ENCODE assay signal across 8 cellular contexts in the genomic region with DNA sequence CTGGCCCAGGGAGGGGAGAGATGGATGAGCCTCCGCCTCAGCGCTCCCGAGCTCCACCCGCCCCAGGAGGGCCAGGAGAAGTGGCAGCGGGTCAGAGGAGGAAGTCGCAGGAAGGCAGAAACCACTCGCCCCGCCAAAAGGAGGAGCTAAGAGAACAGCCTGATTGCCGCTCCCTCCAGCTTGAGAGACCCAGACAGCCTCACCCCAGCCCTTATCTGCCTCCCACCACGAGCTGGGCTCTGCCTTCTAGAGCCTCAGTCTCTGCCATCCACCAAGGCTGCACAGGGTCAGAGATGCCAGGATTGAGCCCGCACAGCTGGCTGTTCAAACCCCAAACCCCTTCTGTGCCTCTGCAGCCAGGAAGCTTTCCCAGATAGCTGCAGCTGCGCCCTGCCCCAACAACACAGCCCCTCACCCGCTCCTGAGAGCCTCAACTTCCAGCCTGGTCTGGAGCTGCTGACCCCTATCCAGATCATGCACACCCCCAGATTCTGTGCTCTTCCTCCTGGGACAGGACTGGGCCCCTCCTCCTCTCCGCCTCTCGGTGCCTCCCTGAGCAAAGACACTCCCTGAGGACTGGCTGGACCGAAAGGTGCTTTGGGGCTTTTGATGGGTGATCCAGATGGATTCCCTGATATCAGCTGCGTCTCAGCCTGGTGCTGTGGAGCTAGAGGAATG. TPM values are rescaled to one million over a fixed set of nuclear protein-coding genes. Genes with fewer than 3 reads are reported as not detected.
DNase-seq lines count a peak whose midpoint lies in the region; ATAC-seq and TF ChIP-seq lines count a peak whose summit lies in the region.

No MANE protein-coding gene starts in this region.

- H3K9me3 ChIP-seq in SJSA1 (replicated peaks) (no peaks in the 10 kb centered on the region), right atrium auricular region (no peaks in the 10 kb centered on the region), sigmoid colon (no peaks in the 10 kb centered on the region)

- intact Hi-C loops in activated naive CD4-positive, alpha-beta T cell treated with anti-CD3 and anti-CD28 coated beads for 36 hours (cut with micrococcal nuclease): loop anchor here (1.0 to 10.0 kb wide), 7 partner anchors 16 to 980 kb away; a partner anchor contains a TSS
- intact Hi-C loops in sigmoid colon (cut with DNase I): no loop called here

- no peaks in the 10 kb centered on the region for H3K27me3 Mint-ChIP-seq in activated naive CD4-positive, alpha-beta T cell treated with anti-CD3 and anti-CD28 coated beads for 36 hours (ENCODE audit: low read depth)

- no peak overlapping the region for H3K27ac ChIP-seq in SJSA1
- H3K27ac ChIP-seq in right atrium auricular region: peak overlapping the region; percentile 46 to 58
- H3K27ac ChIP-seq in sigmoid colon: peak overlapping the region; percentile 44 to 67 (median 50)

- DNase-seq in GM13977 (ENCODE audit: low spot score): peak; percentile 85
- DNase-seq in KG1 (lab: John Stamatoyannopoulos, UW): peak; percentile 28
- DNase-seq in SJSA1 (ENCODE audit: low read depth in 1 of 2, low spot score in 2 of 2): peak; percentile 12 to 61
- peak; percentile 83 for DNase-seq in activated naive CD4-positive, alpha-beta T cell treated with anti-CD3 and anti-CD28 coated beads for 36 hours
- peak; percentile 66 for DNase-seq in right atrium auricular region (ENCODE audit: low spot score)
- no peak for DNase-seq in sigmoid colon

- peak in 1 of 2 donors; percentile 53 for TF ChIP-seq POLR2A in sigmoid colon (IDR thresholded peaks at IDR 0.05)

- in situ Hi-C loops in GM13977 (cut with MboI; ENCODE audit: low pct_unique_long_range_greater_than_20kb, low sequenced_read_pairs, unreplicated experiment): no loop called here

- CTCF ChIA-PET in activated naive CD4-positive, alpha-beta T cell treated with anti-CD3 and anti-CD28 coated beads for 36 hours (lab: Charles Lee): interaction anchor here (0.5 to 1.6 kb wide), 9 partner anchors 8 to 1137 kb away, joined by 3 to 13 read pairs (median 4); no protein-coding TSS in a partner anchor

- H3K9me3 Mint-ChIP-seq in activated naive CD4-positive, alpha-beta T cell treated with anti-CD3 and anti-CD28 coated beads for 36 hours: no peaks in the 10 kb centered on the region

- no peak for ATAC-seq in HG02623 (IDR thresholded peaks at IDR 0.05; ENCODE audit: unreplicated experiment)
- no peak for ATAC-seq in HG03378 (IDR thresholded peaks at IDR 0.05; ENCODE audit: unreplicated experiment)

- H3K4me1 ChIP-seq in SJSA1 (replicated peaks): peaks cover 16% of the 10 kb centered on the region
- H3K4me1 ChIP-seq in right atrium auricular region: peaks cover 0 to 46% of the 10 kb centered on the region in 2 donors
- H3K4me1 ChIP-seq in sigmoid colon: peaks cover 0 to 30% (median 17%) of the 10 kb centered on the region in 4 donors

- 3 to 15% methylated on average over 17 of the region's 17 CpGs for WGBS in sigmoid colon, 2 donors

- no peak for TF ChIP-seq EP300 in sigmoid colon (IDR thresholded peaks at IDR 0.05)

- peaks cover 15% of the 10 kb centered on the region for H3K27me3 ChIP-seq in SJSA1 (replicated peaks)
- peaks cover 3 to 5% of the 10 kb centered on the region in 2 donors for H3K27me3 ChIP-seq in right atrium auricular region
- H3K27me3 ChIP-seq in sigmoid colon: peaks cover 21 to 58% (median 40%) of the 10 kb centered on the region in 3 donors

- peak overlapping the region; percentile 91 for H3K4me3 Mint-ChIP-seq in activated naive CD4-positive, alpha-beta T cell treated with anti-CD3 and anti-CD28 coated beads for 36 hours

- H3K36me3 Mint-ChIP-seq in activated naive CD4-positive, alpha-beta T cell treated with anti-CD3 and anti-CD28 coated beads for 36 hours (ENCODE audit: low read depth): peaks cover 4% of the 10 kb centered on the region

- H3K27ac Mint-ChIP-seq in activated naive CD4-positive, alpha-beta T cell treated with anti-CD3 and anti-CD28 coated beads for 36 hours: peak overlapping the region; percentile 89

- H3K36me3 ChIP-seq in SJSA1 (no peaks in the 10 kb centered on the region), right atrium auricular region (no peaks in the 10 kb centered on the region), sigmoid colon (no peaks in the 10 kb centered on the region)

- H3K4me3 ChIP-seq in SJSA1 (peak overlapping the region; percentile 44), right atrium auricular region (peak overlapping the region; percentile 34 to 57), sigmoid colon (peak overlapping the region in 3 of 4 donors; percentile 33 to 55 (median 44))

- TF ChIP-seq CTCF in GM13977 (IDR thresholded peaks at IDR 0.05; ENCODE audit: extremely low read depth, insufficient read depth, missing control alignments) (peak; percentile 18), right atrium auricular region (IDR thresholded peaks at IDR 0.05) (no peak), sigmoid colon (IDR thresholded peaks at IDR 0.05) (no peak)

- peaks cover 38% of the 10 kb centered on the region for H3K4me1 Mint-ChIP-seq in activated naive CD4-positive, alpha-beta T cell treated with anti-CD3 and anti-CD28 coated beads for 36 hours (ENCODE audit: low read depth)

RNA-seq across cellular contexts. Expression of a gene that starts 1.0 kb away (rescaled TPM):
- total RNA-seq in SJSA1 (2014; rRNA removed; shearing (Covaris generic)): 0.06 and 0.89 TPM in 2 replicates
- total RNA-seq in activated naive CD4-positive, alpha-beta T cell treated with anti-CD3 and anti-CD28 coated beads for 36 hours: 10 to 100 TPM; 75.5 to 76.4 TPM
- 10 to 100 TPM in 1 of 2 donors, 1 to 10 TPM in 1; 5.5 to 12.2 TPM for total RNA-seq in right atrium auricular region
- total RNA-seq in sigmoid colon: 10 to 100 TPM in 1 of 4 donors, 1 to 10 TPM in 3; 3.6 to 12.7 (median 5.0) TPM
- polyA plus RNA-seq in sigmoid colon: 100 to 1,000 TPM in 1 of 3 donors, 10 to 100 TPM in 2; 19.2 to 158 (median 21.6) TPM

RNA-seq across cellular contexts. Expression of a gene that starts 49.0 kb away (rescaled TPM):
- total RNA-seq in SJSA1 (2014; rRNA removed; shearing (Covaris generic)): 5.1 and 9.6 TPM in 2 replicates
- total RNA-seq in activated naive CD4-positive, alpha-beta T cell treated with anti-CD3 and anti-CD28 coated beads for 36 hours: under 1 TPM; 0.10 to 0.17 TPM
- total RNA-seq in right atrium auricular region (1 to 10 TPM in 1 of 2 donors, under 1 TPM in 1; 0.85 to 2.8 TPM), sigmoid colon (10 to 100 TPM in 2 of 4 donors, 1 to 10 TPM in 2; 3.6 to 55.9 (median 10.0) TPM)
- polyA plus RNA-seq in sigmoid colon: 1 to 10 TPM in 1 of 3 donors, under 1 TPM in 2; 0.46 to 4.3 (median 0.60) TPM

Comparison
In these comparisons a context has a peak if more than half of its experiments do, and no peak if none do; other contexts are left out.
1. RNA of a gene that starts 1.0 kb away (total RNA-seq): 75.5 to 76.4 TPM in activated naive CD4-positive, alpha-beta T cell treated with anti-CD3 and anti-CD28 coated beads for 36 hours; 5.5 to 12.2 TPM in right atrium auricular region, 3.6 to 12.7 TPM in sigmoid colon and 0.06 to 0.89 TPM in SJSA1; every median in the first group is over 4 times any median in the second.
2. Peak in every context shown above with its lines, with median percentiles within 50 percentile points of each other: H3K4me3 ChIP-seq.